In genomic region chr16:4612977-4613635, GRCh38 we compare ENCODE assay signal across 8 cellular contexts. TPM values are rescaled to one million over a fixed set of nuclear protein-coding genes. Genes with fewer than 3 reads are reported as not detected.
DNase-seq lines count a peak whose midpoint lies in the region; ATAC-seq and TF ChIP-seq lines count a peak whose summit lies in the region.

No MANE protein-coding gene starts in this region.

- peak overlapping the region; percentile 68 for H3K4ac ChIP-seq in trophoblast cell (ENCODE audit: low read depth, low read length)

- H3K4me1 ChIP-seq in PC-3 (ENCODE audit: insufficient read depth, low read length) (peaks cover 14% of the 10 kb centered on the region), trophoblast cell (ENCODE audit: control insufficient read depth in 1 of 2, insufficient read depth in 2 of 2, low read length in 2 of 2) (peaks cover 21 to 35% of the 10 kb centered on the region in 2 experiments)

- H2BK120ac ChIP-seq in trophoblast cell (ENCODE audit: insufficient read depth, low read length, poor library complexity): peak overlapping the region; percentile 16

- H2BK5ac ChIP-seq in trophoblast cell (ENCODE audit: low read depth, low read length, poor library complexity): peak overlapping the region; percentile 32

- no peaks in the 10 kb centered on the region for H3F3A ChIP-seq in PC-3 (ENCODE audit: low read length, unreplicated experiment)

- H3K18ac ChIP-seq in trophoblast cell (ENCODE audit: low read length): peak overlapping the region; percentile 57

- in situ Hi-C loops in GM13976 (cut with MboI; ENCODE audit: low sequenced_read_pairs, unreplicated experiment): no loop called here

- H3K4me2 ChIP-seq in PC-3 (ENCODE audit: low read length): peak overlapping the region; percentile 97
- peak overlapping the region; percentile 91 for H3K4me2 ChIP-seq in trophoblast cell (ENCODE audit: low read length)

- H3K27ac ChIP-seq in PC-3 (ENCODE audit: low read length) (peak overlapping the region; percentile 53), trophoblast cell (ENCODE audit: low read depth, low read length) (peak overlapping the region; percentile 72)

- H3K9me3 ChIP-seq in PC-3 (ENCODE audit: low read length): no peaks in the 10 kb centered on the region
- no peaks in the 10 kb centered on the region for H3K9me3 ChIP-seq in trophoblast cell (ENCODE audit: insufficient read depth, low read depth, low read length)

- intact Hi-C loops in PC-3 (cut with micrococcal nuclease): no loop called here

- H2BK12ac ChIP-seq in trophoblast cell (ENCODE audit: low read length): peak overlapping the region; percentile 1

- H3K9ac ChIP-seq in PC-3 (ENCODE audit: low read length) (peak overlapping the region; percentile 84), trophoblast cell (ENCODE audit: low read length) (peak overlapping the region; percentile 99)

- H3K27me3 ChIP-seq in PC-3 (ENCODE audit: low read length) (no peaks in the 10 kb centered on the region), trophoblast cell (ENCODE audit: insufficient read depth, low read length) (no peaks in the 10 kb centered on the region)

- ATAC-seq in PC-3 (no peak), esophagus mucosa (peak; percentile 16), HG02759 (IDR thresholded peaks at IDR 0.05; ENCODE audit: unreplicated experiment) (no peak)

- H2AK5ac ChIP-seq in trophoblast cell (ENCODE audit: low read length): peak overlapping the region; percentile 0

- H4K20me1 ChIP-seq in PC-3 (ENCODE audit: low read length): peaks cover 13% of the 10 kb centered on the region

- BruUV-seq in PC-3 (replicated peaks; lab: Mats Ljungman, UMichigan): TSS peak; percentile 32

- H3K9me2 ChIP-seq in PC-3 (replicated peaks; ENCODE audit: low read length): no peaks in the 10 kb centered on the region

- H2AFZ ChIP-seq in PC-3 (ENCODE audit: low read length) (no peak overlapping the region), trophoblast cell (ENCODE audit: insufficient read depth, low read length, poor library complexity) (peak overlapping the region; percentile 7)

- H3K79me2 ChIP-seq in PC-3 (ENCODE audit: low read length): peaks cover 43% of the 10 kb centered on the region
- H3K79me2 ChIP-seq in trophoblast cell (ENCODE audit: control insufficient read depth, insufficient read depth, low read length, poor library complexity): peaks cover 32% of the 10 kb centered on the region

- peak overlapping the region; percentile 47 for H4K91ac ChIP-seq in trophoblast cell (ENCODE audit: low read depth, low read length)

- H4K12ac ChIP-seq in trophoblast cell (ENCODE audit: low read depth, low read length): no peak overlapping the region

- H3K36me3 ChIP-seq in PC-3 (ENCODE audit: low read depth, low read length) (no peaks in the 10 kb centered on the region), trophoblast cell (ENCODE audit: control insufficient read depth in 1 of 2, insufficient read depth in 2 of 2, low read length in 2 of 2) (peaks cover 22 to 23% of the 10 kb centered on the region in 2 experiments)

- POLR2A ChIA-PET in PC-3 (lab: Charles Lee; ENCODE audit: unreplicated experiment): no interaction called here

- H3K4me3 ChIP-seq in PC-3 (ENCODE audit: low read length) (peak overlapping the region; percentile 87), trophoblast cell (ENCODE audit: low read depth, low read length) (peak overlapping the region; percentile 99)

- H3K79me1 ChIP-seq in trophoblast cell (ENCODE audit: low read length): peaks cover 27% of the 10 kb centered on the region

- CTCF ChIA-PET in PC-3 (lab: Charles Lee): no interaction called here

- DNase-seq in EH (ENCODE audit: low read depth): peak; percentile 15
- DNase-seq in PC-3: peak; percentile 67
- DNase-seq in trophoblast cell: peak; percentile 96 to 97
- no peak for DNase-seq in GDM1 (lab: John Stamatoyannopoulos, UW)
- no peak for DNase-seq in GM13976 (ENCODE audit: low spot score)
- no peak for DNase-seq in cerebellar nuclear complex (lab: John Stamatoyannopoulos, UW)

- TF ChIP-seq CTCF in PC-3 (conservative IDR thresholded peaks at IDR 0.05; ENCODE audit: low read depth, low read length): no peak
- no peak for TF ChIP-seq CTCF in GM13976 (IDR thresholded peaks at IDR 0.05; ENCODE audit: borderline replicate concordance, control extremely low read depth, extremely low read depth, insufficient read depth, missing control alignments)

- H3K14ac ChIP-seq in trophoblast cell (ENCODE audit: low read length): peak overlapping the region; percentile 38

- no CpG with 5 or more reads among the region's 14 CpGs for WGBS in trophoblast cell (ENCODE audit: extremely low coverage, insufficient coverage, insufficient read length)

- H4K8ac ChIP-seq in trophoblast cell (ENCODE audit: low read depth, low read length): peak overlapping the region; percentile 31

- no peak overlapping the region for H3K23ac ChIP-seq in trophoblast cell (ENCODE audit: low read length)

RNA-seq across cellular contexts. Expression of gene UBALD1, which starts 1.6 kb away (rescaled TPM):
- 24.6 and 28.2 TPM in 2 replicates for total RNA-seq in PC-3 (2014; rRNA removed)
- total RNA-seq in esophagus mucosa: 12.7 TPM
- polyA plus RNA-seq in trophoblast cell (2013): 52.8 and 57.6 TPM in 2 replicates

RNA-seq across cellular contexts. Expression of gene MGRN1, which starts 11.5 kb away (rescaled TPM):
- total RNA-seq in PC-3 (2014; rRNA removed): 22.7 and 38.2 TPM in 2 replicates
- 19.2 TPM for total RNA-seq in esophagus mucosa
- polyA plus RNA-seq in trophoblast cell (2013): 52.1 and 52.4 TPM in 2 replicates

RNA-seq across cellular contexts. Expression of gene C16orf96, which starts 57.0 kb away (rescaled TPM):
- total RNA-seq in PC-3 (2014; rRNA removed): not detected in 2 replicates
- total RNA-seq in esophagus mucosa: 0.04 TPM
- 0.10 and 0.12 TPM in 2 replicates for polyA plus RNA-seq in trophoblast cell (2013)

Comparison
In these comparisons a context has a peak if more than half of its experiments do, and no peak if none do; other contexts are left out.
1. DNase-seq: peak in EH (single experiment), PC-3 (single experiment) and trophoblast cell (2 of 2); none in GDM1 (single experiment), GM13976 (single experiment) and cerebellar nuclear complex (0 of 2).